ENCODE assay signal across 9 cellular contexts in the genomic region with DNA sequence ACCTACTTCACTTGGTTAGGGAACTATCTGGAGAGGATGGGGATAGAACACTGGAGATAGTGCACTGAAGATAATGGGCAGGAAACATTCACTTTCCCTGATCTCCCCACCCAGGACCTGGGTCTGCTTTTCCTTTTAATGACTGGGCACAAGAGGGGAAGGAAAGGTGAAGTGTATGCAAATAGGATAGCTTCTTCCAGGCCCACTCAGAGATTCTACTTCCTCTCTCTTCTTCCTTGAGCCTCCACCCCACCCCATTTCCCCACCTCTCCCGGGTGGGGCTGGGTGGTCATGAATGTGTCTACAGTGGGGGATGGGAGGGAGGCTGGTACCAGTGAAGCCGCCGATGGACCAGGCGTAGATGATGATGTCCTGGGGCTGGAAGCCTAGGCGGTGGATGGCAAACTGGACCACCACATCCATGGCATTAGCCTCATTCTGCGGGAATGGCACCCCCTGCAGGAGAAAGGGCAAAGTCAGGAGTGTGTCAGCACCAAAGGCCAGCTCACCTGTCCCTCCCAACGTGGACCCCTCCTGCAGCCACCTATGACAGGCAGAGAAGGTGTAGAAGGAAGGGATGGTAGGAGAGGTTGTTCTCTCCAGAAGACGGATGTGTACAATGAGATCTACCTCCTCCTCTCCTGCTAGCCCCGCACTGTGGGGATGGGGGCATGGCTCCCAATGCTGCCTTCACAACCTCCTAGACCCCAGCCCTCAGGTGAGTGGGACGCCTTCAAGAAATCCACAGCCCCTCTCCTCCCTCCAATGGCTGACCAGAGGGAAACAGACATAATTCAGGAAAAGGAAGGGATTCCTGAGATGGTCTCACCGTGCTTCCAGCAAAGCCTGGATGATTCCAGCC. TPM values are rescaled to one million over a fixed set of nuclear protein-coding genes. Genes with fewer than 3 reads are reported as not detected.
A peak's percentile ranks its signal among the peaks of the same experiment; 100 is the strongest.
DNase-seq lines count a peak whose midpoint lies in the region; ATAC-seq, FAIRE-seq and TF ChIP-seq lines count a peak whose summit lies in the region.
"Had no signal": no experiment of that assay in that cellular context is flagged by ENCODE, and none has a peak within 500 bp of the region (broad histone marks: within the 10 kb centered on the region; RNA-seq: fewer than 3 reads in every experiment).

No MANE protein-coding gene starts in this region.

- H3K36me3 ChIP-seq in OCI-LY1 (ENCODE audit: insufficient read depth, low read length) (peaks cover 69% of the 10 kb centered on the region), endothelial cell of umbilical vein (ENCODE audit: control insufficient read depth in 2 of 2, extremely low read depth in 1 of 2, insufficient read depth in 2 of 2, low read length in 2 of 2) (peaks cover 0 to 45% of the 10 kb centered on the region in 2 experiments), smooth muscle cell (ENCODE audit: low read depth) (no peaks in the 10 kb centered on the region), esophagus squamous epithelium (peaks cover 32 to 97% (median 61%) of the 10 kb centered on the region in 3 donors)
- peaks cover 0 to 81% (median 23%) of the 10 kb centered on the region in 3 experiments for H3K36me3 ChIP-seq in naive thymus-derived CD4-positive, alpha-beta T cell (ENCODE audit: control insufficient read depth in 2 of 3, insufficient read depth in 3 of 3, low read length in 3 of 3)

- H3K9ac ChIP-seq in OCI-LY1 (ENCODE audit: low read length) (no peak overlapping the region), endothelial cell of umbilical vein (replicated peaks; ENCODE audit: extremely low read depth, insufficient read depth, low read length) (no peak overlapping the region), smooth muscle cell (ENCODE audit: low read depth) (no peak overlapping the region)

- H3K27ac Mint-ChIP-seq in activated CD8-positive, alpha-beta T cell treated with anti-CD3 and anti-CD28 coated beads for 36 hours: peak overlapping the region; percentile 40
- no peak overlapping the region for H3K27ac Mint-ChIP-seq in activated CD8-positive, alpha-beta T cell treated with anti-CD3 and anti-CD28 coated beads, Interleukin-2, amount 10 ng/mL, durations not matched to agents 7 days and 5 days
- H3K27ac Mint-ChIP-seq in naive thymus-derived CD4-positive, alpha-beta T cell: peak overlapping the region in 4 of 9 donors; percentile 14 to 55 (median 27)

- no peaks in the 10 kb centered on the region for H3K9me3 ChIP-seq in OCI-LY1 (ENCODE audit: low read length)
- no peaks in the 10 kb centered on the region for H3K9me3 ChIP-seq in endothelial cell of umbilical vein (replicated peaks; ENCODE audit: control insufficient read depth, insufficient read depth, low read length)
- H3K9me3 ChIP-seq in smooth muscle cell (replicated peaks; ENCODE audit: low read depth): no peaks in the 10 kb centered on the region
- H3K9me3 ChIP-seq in esophagus squamous epithelium: no peaks in the 10 kb centered on the region
- no peaks in the 10 kb centered on the region for H3K9me3 ChIP-seq in naive thymus-derived CD4-positive, alpha-beta T cell (ENCODE audit: control insufficient read depth in 2 of 3, low read length in 3 of 3)

- intact Hi-C loops in activated CD8-positive, alpha-beta T cell treated with anti-CD3 and anti-CD28 coated beads for 36 hours (cut with micrococcal nuclease): no loop called here
- intact Hi-C loops in endothelial cell of umbilical vein (cut with micrococcal nuclease) (no loop called here), esophagus squamous epithelium (cut with DNase I) (loop anchor here (10.0 kb wide), 1 partner anchor 145 kb away; no protein-coding TSS in a partner anchor)
- intact Hi-C loops in naive thymus-derived CD4-positive, alpha-beta T cell (cut with micrococcal nuclease): no loop called here

- POLR2A ChIA-PET in activated CD8-positive, alpha-beta T cell treated with anti-CD3 and anti-CD28 coated beads for 36 hours (lab: Charles Lee): no interaction called here
- POLR2A ChIA-PET in activated CD8-positive, alpha-beta T cell treated with anti-CD3 and anti-CD28 coated beads, Interleukin-2, amount 10 ng/mL, durations not matched to agents 7 days and 5 days (lab: Charles Lee): no interaction called here
- POLR2A ChIA-PET in endothelial cell of umbilical vein (lab: Charles Lee): no interaction called here
- POLR2A ChIA-PET in naive thymus-derived CD4-positive, alpha-beta T cell (lab: Charles Lee): interaction anchor here (0.9 to 1.3 kb wide), 2 partner anchors 9 to 173 kb away, joined by 3 to 4 read pairs; partner anchors contain the start of gene LY6G5C

- no peak overlapping the region for H3K4me3 ChIP-seq in OCI-LY1 (ENCODE audit: low read depth, low read length, poor library complexity, severe bottlenecking)
- H3K4me3 ChIP-seq in endothelial cell of umbilical vein (replicated peaks in 1 of 3; ENCODE audit: insufficient read depth in 1 of 3, low read depth in 1 of 3, low read length in 3 of 3): no peak overlapping the region
- no peak overlapping the region for H3K4me3 ChIP-seq in smooth muscle cell
- H3K4me3 ChIP-seq in esophagus squamous epithelium: no peak overlapping the region
- H3K4me3 ChIP-seq in naive thymus-derived CD4-positive, alpha-beta T cell (ENCODE audit: low read length): no peak overlapping the region

- no peaks in the 10 kb centered on the region for H3K9me1 ChIP-seq in endothelial cell of umbilical vein (replicated peaks; ENCODE audit: control insufficient read depth, extremely low read depth, insufficient read depth, low read length)

- peaks cover 5% of the 10 kb centered on the region for H3K4me1 Mint-ChIP-seq in activated CD8-positive, alpha-beta T cell treated with anti-CD3 and anti-CD28 coated beads for 36 hours (ENCODE audit: low read depth)
- peaks cover 4% of the 10 kb centered on the region for H3K4me1 Mint-ChIP-seq in activated CD8-positive, alpha-beta T cell treated with anti-CD3 and anti-CD28 coated beads, Interleukin-2, amount 10 ng/mL, durations not matched to agents 7 days and 5 days (ENCODE audit: low read depth)
- H3K4me1 Mint-ChIP-seq in naive thymus-derived CD4-positive, alpha-beta T cell: peaks cover 0 to 6% (median 0%) of the 10 kb centered on the region in 7 donors

- ATAC-seq in activated CD8-positive, alpha-beta T cell treated with anti-CD3 and anti-CD28 coated beads for 36 hours: peak; percentile 42
- ATAC-seq in activated CD8-positive, alpha-beta T cell treated with anti-CD3 and anti-CD28 coated beads, Interleukin-2, amount 10 ng/mL, durations not matched to agents 7 days and 5 days: no peak
- ATAC-seq in naive thymus-derived CD4-positive, alpha-beta T cell: no peak

- H3K36me3 Mint-ChIP-seq in activated CD8-positive, alpha-beta T cell treated with anti-CD3 and anti-CD28 coated beads for 36 hours (ENCODE audit: low read depth): peaks cover 17% of the 10 kb centered on the region
- peaks cover 40% of the 10 kb centered on the region for H3K36me3 Mint-ChIP-seq in activated CD8-positive, alpha-beta T cell treated with anti-CD3 and anti-CD28 coated beads, Interleukin-2, amount 10 ng/mL, durations not matched to agents 7 days and 5 days (ENCODE audit: low read depth)
- peaks cover 0 to 31% (median 10%) of the 10 kb centered on the region in 5 donors for H3K36me3 Mint-ChIP-seq in naive thymus-derived CD4-positive, alpha-beta T cell

- H4K20me1 ChIP-seq in OCI-LY1 (ENCODE audit: insufficient read depth, low read length) (no peaks in the 10 kb centered on the region), endothelial cell of umbilical vein (replicated peaks; ENCODE audit: control insufficient read depth, extremely low read depth, insufficient read depth, low read length) (no peaks in the 10 kb centered on the region), smooth muscle cell (ENCODE audit: low read depth) (no peaks in the 10 kb centered on the region)

- H3K9me2 ChIP-seq in OCI-LY1 (ENCODE audit: low read depth, low read length): no peaks in the 10 kb centered on the region

- H3F3A ChIP-seq in OCI-LY1 (ENCODE audit: insufficient read depth, low read length) (no peaks in the 10 kb centered on the region), smooth muscle cell (ENCODE audit: low read depth) (no peaks in the 10 kb centered on the region)

- H3K27me3 ChIP-seq in OCI-LY1 (ENCODE audit: insufficient read depth, low read length) (no peaks in the 10 kb centered on the region), endothelial cell of umbilical vein (ENCODE audit: control insufficient read depth in 2 of 2, insufficient read depth in 2 of 2, low read length in 2 of 2) (no peaks in the 10 kb centered on the region), smooth muscle cell (ENCODE audit: low read depth) (no peaks in the 10 kb centered on the region), esophagus squamous epithelium (no peaks in the 10 kb centered on the region)
- no peaks in the 10 kb centered on the region for H3K27me3 ChIP-seq in naive thymus-derived CD4-positive, alpha-beta T cell (ENCODE audit: control insufficient read depth in 2 of 2, insufficient read depth in 2 of 2, low read length in 2 of 2)

- no peak overlapping the region for H3K4me2 ChIP-seq in OCI-LY1 (ENCODE audit: low read length)
- no peak overlapping the region for H3K4me2 ChIP-seq in endothelial cell of umbilical vein (ENCODE audit: insufficient read depth, low read length)
- no peak overlapping the region for H3K4me2 ChIP-seq in smooth muscle cell

- TF ChIP-seq POLR2A in endothelial cell of umbilical vein (IDR thresholded peaks at IDR 0.05; ENCODE audit: low read depth, low read length) (no peak), GM12892 (IDR thresholded peaks at IDR 0.05; ENCODE audit: low read depth, low read length) (no peak), esophagus squamous epithelium (IDR thresholded peaks at IDR 0.05) (no peak)

- H3K27ac ChIP-seq in OCI-LY1 (ENCODE audit: low read depth, low read length, poor library complexity, severe bottlenecking) (no peak overlapping the region), endothelial cell of umbilical vein (ENCODE audit: insufficient read depth, low read depth, low read length) (no peak overlapping the region), smooth muscle cell (ENCODE audit: low read depth) (no peak overlapping the region), esophagus squamous epithelium (no peak overlapping the region)
- no peak overlapping the region for H3K27ac ChIP-seq in naive thymus-derived CD4-positive, alpha-beta T cell (ENCODE audit: low read depth, low read length)

- no peak overlapping the region for H2AFZ ChIP-seq in OCI-LY1 (ENCODE audit: low read length)
- H2AFZ ChIP-seq in endothelial cell of umbilical vein (ENCODE audit: low read depth, low read length): no peak overlapping the region
- no peak overlapping the region for H2AFZ ChIP-seq in smooth muscle cell (ENCODE audit: low read depth)

- TF ChIP-seq CTCF in activated CD8-positive, alpha-beta T cell treated with anti-CD3 and anti-CD28 coated beads for 36 hours (IDR thresholded peaks at IDR 0.05): no peak
- TF ChIP-seq CTCF in OCI-LY1 (IDR thresholded peaks at IDR 0.05; ENCODE audit: low read length) (peak; percentile 61; the same call in 1 of the 2 replicates), endothelial cell of umbilical vein (IDR thresholded peaks at IDR 0.05; ENCODE audit: extremely low read depth in 1 of 2, insufficient read depth in 1 of 2, low read depth in 1 of 2, low read length in 2 of 2) (peak; percentile 46 to 59), smooth muscle cell (IDR thresholded peaks at IDR 0.05; ENCODE audit: borderline replicate concordance, insufficient read depth, poor library complexity, severe bottlenecking) (peak; percentile 34), esophagus squamous epithelium (IDR thresholded peaks at IDR 0.05) (peak in 1 of 6 experiments; percentile 32)

- FAIRE-seq in endothelial cell of umbilical vein (lab: Jason Lieb, UNC): no peak
- FAIRE-seq in GM12892 (lab: Jason Lieb, UNC): no peak

- no peaks in the 10 kb centered on the region for H3K9me3 Mint-ChIP-seq in activated CD8-positive, alpha-beta T cell treated with anti-CD3 and anti-CD28 coated beads for 36 hours
- H3K9me3 Mint-ChIP-seq in activated CD8-positive, alpha-beta T cell treated with anti-CD3 and anti-CD28 coated beads, Interleukin-2, amount 10 ng/mL, durations not matched to agents 7 days and 5 days (ENCODE audit: insufficient read depth): no peaks in the 10 kb centered on the region
- no peaks in the 10 kb centered on the region for H3K9me3 Mint-ChIP-seq in naive thymus-derived CD4-positive, alpha-beta T cell

- CTCF ChIA-PET in activated CD8-positive, alpha-beta T cell treated with anti-CD3 and anti-CD28 coated beads for 36 hours (lab: Charles Lee): interaction anchor here (0.7 to 2.3 kb wide), 12 partner anchors 9 to 145 kb away, joined by 3 to 9 read pairs (median 4); partner anchors contain the start of genes C6orf47 and LY6G6F
- CTCF ChIA-PET in activated CD8-positive, alpha-beta T cell treated with anti-CD3 and anti-CD28 coated beads, Interleukin-2, amount 10 ng/mL, durations not matched to agents 7 days and 5 days (lab: Charles Lee): interaction anchor here (0.5 to 1.6 kb wide), 7 partner anchors 8 to 91 kb away, joined by 3 to 7 read pairs (median 3); partner anchors contain the start of gene LY6G5C
- CTCF ChIA-PET in endothelial cell of umbilical vein (lab: Charles Lee): interaction anchor here (0.6 to 2.1 kb wide), 7 partner anchors 9 to 201 kb away, joined by 3 to 12 read pairs (median 6); partner anchors contain the start of genes BAG6 and LY6G5C
- CTCF ChIA-PET in naive thymus-derived CD4-positive, alpha-beta T cell (lab: Charles Lee): no interaction called here

- peak; percentile 28 for DNase-seq in activated CD8-positive, alpha-beta T cell treated with anti-CD3 and anti-CD28 coated beads for 36 hours
- DNase-seq in activated CD8-positive, alpha-beta T cell treated with anti-CD3 and anti-CD28 coated beads, Interleukin-2, amount 10 ng/mL, durations not matched to agents 7 days and 5 days: no peak
- DNase-seq in endothelial cell of umbilical vein (ENCODE audit: low read depth, low spot score) (no peak), smooth muscle cell (lab: John Stamatoyannopoulos, UW; ENCODE audit: unreplicated experiment) (no peak), GM12892 (ENCODE audit: insufficient read length) (no peak), esophagus squamous epithelium (lab: John Stamatoyannopoulos, UW) (no peak)
- DNase-seq in naive thymus-derived CD4-positive, alpha-beta T cell: no peak
- DNase-seq: NCI-H2227 treated with DMSO at 0.1 percent for 48 hours had no signal

- WGBS in smooth muscle cell (ENCODE audit: low lambda C conversion rate): 86% methylated on average over 11 of the region's 11 CpGs
- whole genome bisulfite sequencing in esophagus squamous epithelium, 2 donors: 65 to 82% methylated on average over 9 of the region's 11 CpGs

- dilution Hi-C loops in endothelial cell of umbilical vein (cut with MboI; ENCODE audit: extremely low pct_ligation_motif_present, low sequenced_read_pairs): no loop called here

- BruUV-seq in endothelial cell of umbilical vein (replicated peaks; lab: Mats Ljungman, UMichigan): no TSS peak

- H3K79me2 ChIP-seq in OCI-LY1 (ENCODE audit: insufficient read depth, low read length) (no peaks in the 10 kb centered on the region), endothelial cell of umbilical vein (ENCODE audit: control insufficient read depth, insufficient read depth, low read length) (no peaks in the 10 kb centered on the region), smooth muscle cell (ENCODE audit: low read depth) (no peaks in the 10 kb centered on the region)

- H3K27me3 Mint-ChIP-seq in activated CD8-positive, alpha-beta T cell treated with anti-CD3 and anti-CD28 coated beads for 36 hours: no peaks in the 10 kb centered on the region
- H3K27me3 Mint-ChIP-seq in activated CD8-positive, alpha-beta T cell treated with anti-CD3 and anti-CD28 coated beads, Interleukin-2, amount 10 ng/mL, durations not matched to agents 7 days and 5 days (ENCODE audit: low read depth): no peaks in the 10 kb centered on the region
- H3K27me3 Mint-ChIP-seq in naive thymus-derived CD4-positive, alpha-beta T cell: no peaks in the 10 kb centered on the region

- H3K4me1 ChIP-seq in OCI-LY1 (ENCODE audit: insufficient read depth, low read length, severe bottlenecking) (peaks cover 8% of the 10 kb centered on the region), endothelial cell of umbilical vein (ENCODE audit: control insufficient read depth, extremely low read depth, insufficient read depth, low read length) (peaks cover 10% of the 10 kb centered on the region), smooth muscle cell (ENCODE audit: low read depth) (no peaks in the 10 kb centered on the region), esophagus squamous epithelium (no peaks in the 10 kb centered on the region)
- H3K4me1 ChIP-seq in naive thymus-derived CD4-positive, alpha-beta T cell (ENCODE audit: control insufficient read depth in 2 of 2, insufficient read depth in 2 of 2, low read length in 2 of 2): no peaks in the 10 kb centered on the region

- H3K4me3 Mint-ChIP-seq in activated CD8-positive, alpha-beta T cell treated with anti-CD3 and anti-CD28 coated beads for 36 hours: no peak overlapping the region
- H3K4me3 Mint-ChIP-seq in activated CD8-positive, alpha-beta T cell treated with anti-CD3 and anti-CD28 coated beads, Interleukin-2, amount 10 ng/mL, durations not matched to agents 7 days and 5 days: no peak overlapping the region
- H3K4me3 Mint-ChIP-seq in naive thymus-derived CD4-positive, alpha-beta T cell: no peak overlapping the region

RNA-seq across cellular contexts. Expression of gene LY6G5C, which starts 8.6 kb away (rescaled TPM):
- total RNA-seq in activated CD8-positive, alpha-beta T cell treated with anti-CD3 and anti-CD28 coated beads for 36 hours: 1 to 10 TPM; 1.6 to 2.3 TPM
- total RNA-seq in activated CD8-positive, alpha-beta T cell treated with anti-CD3 and anti-CD28 coated beads, Interleukin-2, amount 10 ng/mL, durations not matched to agents 7 days and 5 days: 1 to 10 TPM; 4.3 to 5.5 TPM
- total RNA-seq in endothelial cell of umbilical vein (5.2 and 8.2 TPM in 2 replicates), smooth muscle cell (0.18 and 0.67 TPM in 2 replicates), esophagus squamous epithelium (under 1 TPM in 2 of 4 donors, not detected in 2; 0.57 to 0.83 TPM)
- polyA plus RNA-seq in endothelial cell of umbilical vein (11.4 and 11.8 TPM in 2 replicates), smooth muscle cell (3.8 and 5.2 TPM in 2 replicates)
- 5.7 and 5.9 TPM in 2 replicates for polyA plus RNA-seq in endothelial cell of umbilical vein (2011; cell fraction: cytosol; rRNA removed)
- 4.1 and 6.4 TPM in 2 replicates for polyA plus RNA-seq in endothelial cell of umbilical vein (2011; cell fraction: nucleus; rRNA removed)
- 4.0 and 5.1 TPM in 2 replicates for polyA plus RNA-seq in endothelial cell of umbilical vein (2012)
- polyA minus RNA-seq in endothelial cell of umbilical vein: 2.5 and 3.9 TPM in 2 replicates
- polyA minus RNA-seq in endothelial cell of umbilical vein (2011; cell fraction: cytosol; rRNA and poly(A)+ RNA removed): 1.6 TPM
- polyA minus RNA-seq in endothelial cell of umbilical vein (2011; cell fraction: nucleus; rRNA and poly(A)+ RNA removed): 0.58 and 2.7 TPM in 2 replicates
- 1.3 TPM for polyA plus RNA-seq in GM12892 (2012; ENCODE audit: missing spikeins)
- 1 to 10 TPM; 2.4 to 4.3 (median 3.1) TPM for total RNA-seq in naive thymus-derived CD4-positive, alpha-beta T cell
- 10 to 100 TPM in 1 of 2 donors, 1 to 10 TPM in 1; 6.4 to 10.2 TPM for polyA plus RNA-seq in naive thymus-derived CD4-positive, alpha-beta T cell

RNA-seq across cellular contexts. Expression of gene ABHD16A, which starts 13.6 kb away (rescaled TPM):
- 10 to 100 TPM; 23.7 to 24.3 TPM for total RNA-seq in activated CD8-positive, alpha-beta T cell treated with anti-CD3 and anti-CD28 coated beads for 36 hours
- 10 to 100 TPM; 52.1 to 55.4 TPM for total RNA-seq in activated CD8-positive, alpha-beta T cell treated with anti-CD3 and anti-CD28 coated beads, Interleukin-2, amount 10 ng/mL, durations not matched to agents 7 days and 5 days
- total RNA-seq in endothelial cell of umbilical vein: 41.3 and 48.9 TPM in 2 replicates
- polyA plus RNA-seq in endothelial cell of umbilical vein: 60.1 and 60.3 TPM in 2 replicates
- 42.2 and 43.2 TPM in 2 replicates for polyA plus RNA-seq in endothelial cell of umbilical vein (2011; cell fraction: cytosol; rRNA removed)
- 140 and 162 TPM in 2 replicates for polyA plus RNA-seq in endothelial cell of umbilical vein (2011; cell fraction: nucleus; rRNA removed)
- polyA plus RNA-seq in endothelial cell of umbilical vein (2012): 31.1 and 32.2 TPM in 2 replicates
- 70.6 and 88.1 TPM in 2 replicates for polyA minus RNA-seq in endothelial cell of umbilical vein
- polyA minus RNA-seq in endothelial cell of umbilical vein (2011; cell fraction: cytosol; rRNA and poly(A)+ RNA removed): 20.5 TPM
- 30.1 and 30.6 TPM in 2 replicates for polyA minus RNA-seq in endothelial cell of umbilical vein (2011; cell fraction: nucleus; rRNA and poly(A)+ RNA removed)
- 24.9 and 32.8 TPM in 2 replicates for total RNA-seq in smooth muscle cell
- polyA plus RNA-seq in smooth muscle cell: 39.9 and 40.5 TPM in 2 replicates
- polyA plus RNA-seq in GM12892 (2012; ENCODE audit: missing spikeins): 18.8 TPM
- 10 to 100 TPM; 38.5 to 43.3 (median 40.1) TPM for total RNA-seq in esophagus squamous epithelium
- 10 to 100 TPM; 60.1 to 71.7 (median 65.2) TPM for total RNA-seq in naive thymus-derived CD4-positive, alpha-beta T cell
- polyA plus RNA-seq in naive thymus-derived CD4-positive, alpha-beta T cell: 10 to 100 TPM; 31.1 to 42.5 TPM

RNA-seq across cellular contexts. Expression of gene LY6G6F, which starts 17.2 kb away (rescaled TPM):
- total RNA-seq in activated CD8-positive, alpha-beta T cell treated with anti-CD3 and anti-CD28 coated beads for 36 hours: not detected
- not detected for total RNA-seq in activated CD8-positive, alpha-beta T cell treated with anti-CD3 and anti-CD28 coated beads, Interleukin-2, amount 10 ng/mL, durations not matched to agents 7 days and 5 days
- total RNA-seq in endothelial cell of umbilical vein (not detected in 2 replicates), smooth muscle cell (not detected in 2 replicates), esophagus squamous epithelium (not detected)
- polyA plus RNA-seq in endothelial cell of umbilical vein (not detected in 2 replicates), smooth muscle cell (not detected in 2 replicates)
- not detected in 2 replicates for polyA plus RNA-seq in endothelial cell of umbilical vein (2011; cell fraction: cytosol; rRNA removed)
- polyA plus RNA-seq in endothelial cell of umbilical vein (2011; cell fraction: nucleus; rRNA removed): not detected in 2 replicates
- polyA plus RNA-seq in endothelial cell of umbilical vein (2012): not detected in 2 replicates
- not detected in 2 replicates for polyA minus RNA-seq in endothelial cell of umbilical vein
- not detected for polyA minus RNA-seq in endothelial cell of umbilical vein (2011; cell fraction: cytosol; rRNA and poly(A)+ RNA removed)
- polyA minus RNA-seq in endothelial cell of umbilical vein (2011; cell fraction: nucleus; rRNA and poly(A)+ RNA removed): not detected in 2 replicates
- not detected for polyA plus RNA-seq in GM12892 (2012; ENCODE audit: missing spikeins)
- total RNA-seq in naive thymus-derived CD4-positive, alpha-beta T cell: under 1 TPM in 1 of 5 experiments, not detected in 4; 0.56 TPM
- polyA plus RNA-seq in naive thymus-derived CD4-positive, alpha-beta T cell: not detected

RNA-seq across cellular contexts. Expression of gene LY6G5B, which starts 19.7 kb away (rescaled TPM):
- 10 to 100 TPM; 14.7 to 16.1 TPM for total RNA-seq in activated CD8-positive, alpha-beta T cell treated with anti-CD3 and anti-CD28 coated beads for 36 hours
- total RNA-seq in activated CD8-positive, alpha-beta T cell treated with anti-CD3 and anti-CD28 coated beads, Interleukin-2, amount 10 ng/mL, durations not matched to agents 7 days and 5 days: 10 to 100 TPM; 22.6 to 23.2 TPM
- 23.9 and 25.0 TPM in 2 replicates for total RNA-seq in endothelial cell of umbilical vein
- 13.7 and 15.4 TPM in 2 replicates for polyA plus RNA-seq in endothelial cell of umbilical vein
- polyA plus RNA-seq in endothelial cell of umbilical vein (2011; cell fraction: cytosol; rRNA removed): 1.9 and 2.7 TPM in 2 replicates
- 151 and 157 TPM in 2 replicates for polyA plus RNA-seq in endothelial cell of umbilical vein (2011; cell fraction: nucleus; rRNA removed)
- polyA plus RNA-seq in endothelial cell of umbilical vein (2012): 15.8 and 17.1 TPM in 2 replicates
- polyA minus RNA-seq in endothelial cell of umbilical vein: 21.8 and 22.5 TPM in 2 replicates
- 1.3 TPM for polyA minus RNA-seq in endothelial cell of umbilical vein (2011; cell fraction: cytosol; rRNA and poly(A)+ RNA removed)
- polyA minus RNA-seq in endothelial cell of umbilical vein (2011; cell fraction: nucleus; rRNA and poly(A)+ RNA removed): 21.4 and 25.6 TPM in 2 replicates
- total RNA-seq in smooth muscle cell: 1.5 and 7.5 TPM in 2 replicates
- 5.6 and 16.2 TPM in 2 replicates for polyA plus RNA-seq in smooth muscle cell
- polyA plus RNA-seq in GM12892 (2012; ENCODE audit: missing spikeins): 14.6 TPM
- 1 to 10 TPM in 3 of 4 donors, under 1 TPM in 1; 0.70 to 9.5 (median 4.5) TPM for total RNA-seq in esophagus squamous epithelium
- total RNA-seq in naive thymus-derived CD4-positive, alpha-beta T cell: 10 to 100 TPM; 27.7 to 51.0 (median 42.9) TPM
- not detected for polyA plus RNA-seq in naive thymus-derived CD4-positive, alpha-beta T cell

RNA-seq across cellular contexts. Expression of gene CSNK2B, which starts 23.6 kb away (rescaled TPM):
- total RNA-seq in activated CD8-positive, alpha-beta T cell treated with anti-CD3 and anti-CD28 coated beads for 36 hours: 100 to 1,000 TPM; 241 to 247 TPM
- total RNA-seq in activated CD8-positive, alpha-beta T cell treated with anti-CD3 and anti-CD28 coated beads, Interleukin-2, amount 10 ng/mL, durations not matched to agents 7 days and 5 days: 100 to 1,000 TPM; 233 to 250 TPM
- total RNA-seq in endothelial cell of umbilical vein: 206 and 214 TPM in 2 replicates
- 159 and 160 TPM in 2 replicates for polyA plus RNA-seq in endothelial cell of umbilical vein
- polyA plus RNA-seq in endothelial cell of umbilical vein (2011; cell fraction: cytosol; rRNA removed): 125 and 156 TPM in 2 replicates
- polyA plus RNA-seq in endothelial cell of umbilical vein (2011; cell fraction: nucleus; rRNA removed): 244 and 270 TPM in 2 replicates
- 223 and 277 TPM in 2 replicates for polyA plus RNA-seq in endothelial cell of umbilical vein (2012)
- polyA minus RNA-seq in endothelial cell of umbilical vein: 113 and 119 TPM in 2 replicates
- polyA minus RNA-seq in endothelial cell of umbilical vein (2011; cell fraction: cytosol; rRNA and poly(A)+ RNA removed): 83.8 TPM
- polyA minus RNA-seq in endothelial cell of umbilical vein (2011; cell fraction: nucleus; rRNA and poly(A)+ RNA removed): 54.0 and 68.9 TPM in 2 replicates
- 228 and 313 TPM in 2 replicates for total RNA-seq in smooth muscle cell
- 195 and 226 TPM in 2 replicates for polyA plus RNA-seq in smooth muscle cell
- 201 TPM for polyA plus RNA-seq in GM12892 (2012; ENCODE audit: missing spikeins)
- 100 to 1,000 TPM; 155 to 204 (median 186) TPM for total RNA-seq in esophagus squamous epithelium
- total RNA-seq in naive thymus-derived CD4-positive, alpha-beta T cell: 100 to 1,000 TPM; 101 to 215 (median 133) TPM
- 100 to 1,000 TPM; 260 to 275 TPM for polyA plus RNA-seq in naive thymus-derived CD4-positive, alpha-beta T cell
